ENCODE assay signal across 18 cellular contexts in the genomic region with DNA sequence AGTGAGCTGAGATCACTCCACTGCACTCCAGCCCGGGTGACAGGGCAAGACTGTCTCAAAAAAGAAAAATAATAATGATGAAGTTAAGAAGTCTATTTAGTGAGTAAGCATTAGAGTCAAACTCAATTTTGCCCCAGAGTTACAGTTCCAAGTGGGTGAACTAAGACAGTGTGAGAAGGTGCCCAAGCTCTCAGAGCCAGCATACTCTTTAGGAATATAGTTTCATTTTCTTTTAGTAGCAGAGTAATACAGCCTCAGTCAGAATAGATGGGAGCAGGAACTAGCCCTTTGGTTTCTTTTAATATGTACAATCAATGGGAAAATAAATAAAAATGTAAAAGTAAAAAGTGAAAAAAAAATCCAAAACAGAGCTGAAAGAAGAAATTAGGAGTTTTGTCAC.
DNase-seq lines count a peak whose midpoint lies in the region; ATAC-seq, FAIRE-seq and TF ChIP-seq lines count a peak whose summit lies in the region.
"Had no signal": no experiment of that assay in that cellular context is flagged by ENCODE, and none has a peak within 500 bp of the region (broad histone marks: within the 10 kb centered on the region; RNA-seq: fewer than 3 reads in every experiment).

No MANE protein-coding gene starts in this region.

- ATAC-seq in IMR-90 (ENCODE audit: low read depth) (peak; percentile 35; the same call in 1 of the 2 replicates), left lung (peak; percentile 54)
- ATAC-seq: GM12878 had no signal

- H4K91ac ChIP-seq in IMR-90 (ENCODE audit: insufficient read depth, low read depth, low read length) (peak overlapping the region; percentile 62; the same call in 1 of the 2 replicates), trophoblast cell (ENCODE audit: low read depth, low read length) (peak overlapping the region; percentile 84)

- WGBS in IMR-90 (ENCODE audit: extremely low coverage in 2 of 2, insufficient read length in 1 of 2), 2 experiments: no CpG with 5 or more reads among the region's 1 CpG
- no CpG with 5 or more reads among the region's 1 CpG for WGBS in trophoblast cell (ENCODE audit: extremely low coverage, insufficient coverage, insufficient read length)

- H3K18ac ChIP-seq in IMR-90 (ENCODE audit: low read depth, low read length) (no peak overlapping the region; the same call in 1 of the 2 replicates), trophoblast cell (ENCODE audit: low read length) (no peak overlapping the region)

- H3K4me3 ChIP-seq in IMR-90 (ENCODE audit: insufficient read depth, low read depth, low read length) (no peak overlapping the region), left lung (no peak overlapping the region), trophoblast cell (ENCODE audit: low read depth, low read length) (no peak overlapping the region)
- H3K4me3 ChIP-seq: GM12878, GM23248 had no signal

- CTCF ChIA-PET in IMR-90 (lab: Yijun Ruan, JAX): no interaction called here

- H4K20me1 ChIP-seq in IMR-90 (ENCODE audit: insufficient read depth, low read length): no peaks in the 10 kb centered on the region

- no peak overlapping the region for H4K12ac ChIP-seq in trophoblast cell (ENCODE audit: low read depth, low read length)

- POLR2A ChIA-PET in IMR-90 (lab: Charles Lee; ENCODE audit: unreplicated experiment): interaction anchor here (0.6 kb wide), 1 partner anchor 9 kb away, joined by 3 read pairs; no protein-coding TSS in a partner anchor

- no peak overlapping the region for H3K9ac ChIP-seq in IMR-90 (ENCODE audit: low read depth, low read length)
- no peak overlapping the region for H3K9ac ChIP-seq in trophoblast cell (ENCODE audit: low read length)
- H3K9ac ChIP-seq: GM23248 had no signal

- in situ Hi-C loops in IMR-90 (cut with MboI; ENCODE audit: low sequenced_read_pairs) (no loop called here), GM13977 (cut with MboI; ENCODE audit: low pct_unique_long_range_greater_than_20kb, low sequenced_read_pairs, unreplicated experiment) (no loop called here)

- H3K27ac ChIP-seq in IMR-90 (ENCODE audit: insufficient read depth, low read length): no peak overlapping the region
- H3K27ac ChIP-seq in left lung: no peak overlapping the region
- H3K27ac ChIP-seq in trophoblast cell (ENCODE audit: low read depth, low read length): no peak overlapping the region
- H3K27ac ChIP-seq: GM23248 had no signal

- H2BK5ac ChIP-seq in IMR-90 (ENCODE audit: low read depth, low read length, poor library complexity, severe bottlenecking) (no peak overlapping the region), trophoblast cell (ENCODE audit: low read depth, low read length, poor library complexity) (no peak overlapping the region)

- H3K36me3 ChIP-seq in IMR-90 (ENCODE audit: control insufficient read depth, insufficient read depth, low read length) (no peaks in the 10 kb centered on the region), left lung (no peaks in the 10 kb centered on the region), trophoblast cell (ENCODE audit: control insufficient read depth in 1 of 2, insufficient read depth in 2 of 2, low read length in 2 of 2) (no peaks in the 10 kb centered on the region)

- dilution Hi-C loops in IMR-90 (cut with HindIII; ENCODE audit: low sequenced_read_pairs, unreplicated experiment): no loop called here

- no peak for FAIRE-seq in HTR-8/SVneo (lab: Jason Lieb, UNC)
- FAIRE-seq: GM12878, GM18507, H1 had no signal

- no peak overlapping the region for H2BK12ac ChIP-seq in trophoblast cell (ENCODE audit: low read length)

- H3K4me2 ChIP-seq in IMR-90 (ENCODE audit: low read depth, low read length) (no peak overlapping the region), trophoblast cell (ENCODE audit: low read length) (no peak overlapping the region)

- TF ChIP-seq CTCF in IMR-90 (conservative IDR thresholded peaks at IDR 0.05; ENCODE audit: low read depth, low read length) (no peak), left lung (IDR thresholded peaks at IDR 0.05) (no peak), GM13977 (IDR thresholded peaks at IDR 0.05; ENCODE audit: extremely low read depth, insufficient read depth, missing control alignments) (no peak)

- H3K14ac ChIP-seq in IMR-90 (replicated peaks; ENCODE audit: low read depth, low read length) (0 out of 2 replicates have a peak overlapping the region, but pooled peaks have one; percentile 8), trophoblast cell (ENCODE audit: low read length) (no peak overlapping the region)

- H3K4ac ChIP-seq in IMR-90 (ENCODE audit: low read depth, low read length) (peak overlapping the region; percentile 60), trophoblast cell (ENCODE audit: low read depth, low read length) (peak overlapping the region; percentile 35)

- 0 out of 2 replicates have a peak, but pooled peaks cover 2% of the 10 kb centered on the region for H3K9me1 ChIP-seq in IMR-90 (ENCODE audit: insufficient read depth, low read length)

- H3K4me1 ChIP-seq in IMR-90 (ENCODE audit: control insufficient read depth, insufficient read depth, low read length) (peaks cover 14% of the 10 kb centered on the region), left lung (no peaks in the 10 kb centered on the region), trophoblast cell (ENCODE audit: control insufficient read depth in 1 of 2, insufficient read depth in 2 of 2, low read length in 2 of 2) (peaks cover 20 to 28% of the 10 kb centered on the region in 2 experiments)

- BruUV-seq in IMR-90 (replicated peaks; lab: Mats Ljungman, UMichigan): no TSS peak

- H2BK20ac ChIP-seq in IMR-90 (ENCODE audit: low read depth, low read length): 0 out of 2 replicates have a peak overlapping the region, but pooled peaks have one; percentile 50

- H3K79me2 ChIP-seq in trophoblast cell (ENCODE audit: control insufficient read depth, insufficient read depth, low read length, poor library complexity): peaks cover 4% of the 10 kb centered on the region

- H4K8ac ChIP-seq in IMR-90 (ENCODE audit: low read depth in 2 of 2, low read length in 2 of 2): no peak overlapping the region
- H4K8ac ChIP-seq in trophoblast cell (ENCODE audit: low read depth, low read length): peak overlapping the region; percentile 11

- no peak overlapping the region for H2AK5ac ChIP-seq in IMR-90 (ENCODE audit: low read depth, low read length)
- H2AK5ac ChIP-seq in trophoblast cell (ENCODE audit: low read length): peak overlapping the region; percentile 29

- TF ChIP-seq RAD21 in IMR-90 (IDR thresholded peaks at IDR 0.05; ENCODE audit: low read length): no peak

- no peak for TF ChIP-seq POLR2A in IMR-90 (IDR thresholded peaks at IDR 0.05; ENCODE audit: low read depth, low read length)

- no peaks in the 10 kb centered on the region for H3K9me3 ChIP-seq in IMR-90 (ENCODE audit: control insufficient read depth, insufficient read depth, low read length)
- H3K9me3 ChIP-seq in left lung: no peaks in the 10 kb centered on the region
- no peaks in the 10 kb centered on the region for H3K9me3 ChIP-seq in trophoblast cell (ENCODE audit: insufficient read depth, low read depth, low read length)

- intact Hi-C loops in IMR-90 (cut with micrococcal nuclease) (no loop called here), left lung (cut with DNase I) (no loop called here)

- H2BK120ac ChIP-seq in IMR-90 (ENCODE audit: low read depth, low read length): peak overlapping the region; percentile 53
- peak overlapping the region; percentile 53 for H2BK120ac ChIP-seq in trophoblast cell (ENCODE audit: insufficient read depth, low read length, poor library complexity)

- no peak overlapping the region for H3K23ac ChIP-seq in IMR-90 (ENCODE audit: low read depth, low read length)
- H3K23ac ChIP-seq in trophoblast cell (ENCODE audit: low read length): no peak overlapping the region

- H2AFZ ChIP-seq in IMR-90 (replicated peaks; ENCODE audit: low read length, poor library complexity) (no peak overlapping the region), trophoblast cell (ENCODE audit: insufficient read depth, low read length, poor library complexity) (no peak overlapping the region)
- H2AFZ ChIP-seq: GM23248 had no signal

- H2AK9ac ChIP-seq in IMR-90 (replicated peaks; ENCODE audit: low read depth, low read length, poor library complexity): no peak overlapping the region

- H3K79me1 ChIP-seq in IMR-90 (ENCODE audit: low read depth in 1 of 2, low read length in 2 of 2): no peaks in the 10 kb centered on the region
- H3K79me1 ChIP-seq in trophoblast cell (ENCODE audit: low read length): peaks cover 47% of the 10 kb centered on the region

- no peak overlapping the region for H4K5ac ChIP-seq in IMR-90 (ENCODE audit: low read depth, low read length)

- H3K27me3 ChIP-seq in IMR-90 (ENCODE audit: control insufficient read depth, insufficient read depth, low read length) (no peaks in the 10 kb centered on the region), left lung (no peaks in the 10 kb centered on the region), trophoblast cell (ENCODE audit: insufficient read depth, low read length) (no peaks in the 10 kb centered on the region)

- H3K56ac ChIP-seq in IMR-90 (ENCODE audit: extremely low read depth, insufficient read depth, low read length): no peak overlapping the region

- H2BK15ac ChIP-seq in IMR-90 (ENCODE audit: low read depth, low read length): peak overlapping the region; percentile 34; the same call in 1 of the 3 replicates

- DNase-seq in IMR-90: no peak
- DNase-seq in OCI-M1 (lab: John Stamatoyannopoulos, UW): peak; percentile 29
- no peak for DNase-seq in left lung
- no peak for DNase-seq in trophoblast cell
- DNase-seq in HTR-8/SVneo (ENCODE audit: insufficient read length, low spot score): no peak
- DNase-seq in GM13977 (ENCODE audit: low spot score): no peak
- no peak for DNase-seq in activated T-cell treated with anti-CD3 and anti-CD28 coated beads, Interleukin-2, amount 50 U/mL, for 1 hour
- DNase-seq: Calu3; CD4-positive, alpha-beta memory T cell; COR-L47; DND-41; GDM1; GM23248; H7; HCEC 1CT had no signal

TF ChIP-seq in IMR-90, 13 proteins besides CTCF, POLR2A, EP300 and RAD21 (continues in another document):
- no peak for TF ChIP-seq NFE2L2 (IDR thresholded peaks at IDR 0.05; ENCODE audit: low read depth, low read length)
- no peak for TF ChIP-seq MAFK (IDR thresholded peaks at IDR 0.05; ENCODE audit: low read depth, low read length)
- TF ChIP-seq CEBPB (IDR thresholded peaks at IDR 0.05; ENCODE audit: low read depth, low read length): no peak
- TF ChIP-seq MXI1 (IDR thresholded peaks at IDR 0.05; ENCODE audit: borderline replicate concordance, low read depth, low read length): no peak
- TF ChIP-seq FOS (IDR thresholded peaks at IDR 0.05; ENCODE audit: low read depth, low read length): no peak
- TF ChIP-seq SMC3 (IDR thresholded peaks at IDR 0.05; ENCODE audit: low read depth, low read length): no peak
- TF ChIP-seq, protein P1, sequence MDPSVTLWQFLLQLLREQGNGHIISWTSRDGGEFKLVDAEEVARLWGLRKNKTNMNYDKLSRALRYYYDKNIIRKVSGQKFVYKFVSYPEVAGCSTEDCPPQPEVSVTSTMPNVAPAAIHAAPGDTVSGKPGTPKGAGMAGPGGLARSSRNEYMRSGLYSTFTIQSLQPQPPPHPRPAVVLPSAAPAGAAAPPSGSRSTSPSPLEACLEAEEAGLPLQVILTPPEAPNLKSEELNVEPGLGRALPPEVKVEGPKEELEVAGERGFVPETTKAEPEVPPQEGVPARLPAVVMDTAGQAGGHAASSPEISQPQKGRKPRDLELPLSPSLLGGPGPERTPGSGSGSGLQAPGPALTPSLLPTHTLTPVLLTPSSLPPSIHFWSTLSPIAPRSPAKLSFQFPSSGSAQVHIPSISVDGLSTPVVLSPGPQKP (IDR thresholded peaks at IDR 0.05; ENCODE audit: borderline replicate concordance, low read depth, low read length): no peak
